Comparison of ENCODE assay signal across 20 cellular contexts in genomic region chr21:43303240-43304178, GRCh38.
DNase-seq lines count a peak whose midpoint lies in the region; ATAC-seq, FAIRE-seq and TF ChIP-seq lines count a peak whose summit lies in the region.
"Had no signal": no experiment of that assay in that cellular context is flagged by ENCODE, and none has a peak within 500 bp of the region (broad histone marks: within the 10 kb centered on the region; RNA-seq: fewer than 3 reads in every experiment).

No MANE protein-coding gene starts in this region.

- H3K27ac ChIP-seq in HepG2 (ENCODE audit: extremely low read length, insufficient read depth, low read length) (no peak overlapping the region), right lobe of liver (no peak overlapping the region), GM12878 (ENCODE audit: control insufficient read depth, insufficient read depth) (no peak overlapping the region)
- H3K27ac ChIP-seq: ovary, SJSA1 had no signal

- H3K4me1 ChIP-seq in HepG2 (ENCODE audit: insufficient read depth, low read length) (peaks cover 88% of the 10 kb centered on the region), right lobe of liver (no peaks in the 10 kb centered on the region), GM12878 (ENCODE audit: control insufficient read depth, insufficient read depth, low read length) (peaks cover 13% of the 10 kb centered on the region)

- H3K9ac ChIP-seq in HepG2 (ENCODE audit: insufficient read depth, low read depth, low read length) (no peak overlapping the region), GM12878 (ENCODE audit: control insufficient read depth, insufficient read depth, low read length) (no peak overlapping the region)

- no peaks in the 10 kb centered on the region for H3K36me3 Mint-ChIP-seq in neural crest cell (ENCODE audit: low read depth)
- H3K36me3 Mint-ChIP-seq: CD8-positive, alpha-beta memory T cell had no signal

- H3K36me3 ChIP-seq in HepG2 (replicated peaks in 1 of 2; ENCODE audit: control insufficient read depth in 1 of 2, insufficient read depth in 2 of 2, low read length in 2 of 2) (no peaks in the 10 kb centered on the region), right lobe of liver (no peaks in the 10 kb centered on the region), GM12878 (ENCODE audit: control insufficient read depth in 2 of 2, insufficient read depth in 2 of 2, low read length in 1 of 2) (no peaks in the 10 kb centered on the region)
- H3K36me3 ChIP-seq: ovary, SJSA1 had no signal

- peaks cover 10% of the 10 kb centered on the region for H3K4me1 Mint-ChIP-seq in neural crest cell
- H3K4me1 Mint-ChIP-seq: CD8-positive, alpha-beta memory T cell had no signal

- WGBS in HepG2 (ENCODE audit: low lambda C conversion rate), result 52% methylated on average over 19 of the region's 30 CpGs
- 75% methylated on average over 21 of the region's 30 CpGs for WGBS in right lobe of liver (ENCODE audit: insufficient coverage, low coverage, low lambda C conversion rate, missing lambda C conversion rate)
- 52% methylated on average over 28 of the region's 30 CpGs for WGBS in GM12878 (ENCODE audit: insufficient coverage, insufficient replicate concordance, low lambda C conversion rate, missing lambda C conversion rate)

- RAD21 ChIA-PET in GM12878 (lab: Charles Lee; ENCODE audit: unreplicated experiment), result no interaction called here

- no peak overlapping the region for H3K4me3 ChIP-seq in HepG2 (replicated peaks in 1 of 3; ENCODE audit: insufficient read depth in 1 of 3, low read depth in 2 of 3, low read length in 3 of 3)
- no peak overlapping the region for H3K4me3 ChIP-seq in right lobe of liver
- H3K4me3 ChIP-seq in GM12878, result no peak overlapping the region
- H3K4me3 ChIP-seq: ovary, SJSA1 had no signal

- H3K9me3 ChIP-seq in HepG2 (ENCODE audit: low read length) (no peaks in the 10 kb centered on the region), right lobe of liver (no peaks in the 10 kb centered on the region), GM12878 (replicated peaks; ENCODE audit: control insufficient read depth, insufficient read depth, low read length) (no peaks in the 10 kb centered on the region)
- H3K9me3 ChIP-seq: ovary, SJSA1 had no signal

- FAIRE-seq in HepG2 (lab: Jason Lieb, UNC) (no peak), GM12878 (lab: Jason Lieb, UNC) (no peak)
- FAIRE-seq: astrocyte, HTR-8/SVneo had no signal

- no peaks in the 10 kb centered on the region for H3K27me3 Mint-ChIP-seq in neural crest cell (ENCODE audit: low read depth)

- intact Hi-C loops in HepG2 (cut with micrococcal nuclease; ENCODE audit: unreplicated experiment) (no loop called here), right lobe of liver (cut with DNase I) (no loop called here), GM12878 (cut with micrococcal nuclease; ENCODE audit: unreplicated experiment) (no loop called here)

- in situ Hi-C loops in HepG2 (cut with HindIII; ENCODE audit: extremely low pct_ligation_motif_present, low pct_unique_long_range_greater_than_20kb) (no loop called here), GM12878 (cut with MboI) (no loop called here), ACHN (cut with HindIII; ENCODE audit: low pct_ligation_motif_present, low pct_unique_long_range_greater_than_20kb, low sequenced_read_pairs) (no loop called here)

- H3K4me2 ChIP-seq in HepG2 (ENCODE audit: low read depth, low read length), result no peak overlapping the region
- no peak overlapping the region for H3K4me2 ChIP-seq in GM12878 (ENCODE audit: control insufficient read depth, insufficient read depth)

- H3K79me2 ChIP-seq in HepG2 (ENCODE audit: insufficient read depth, low read length) (no peaks in the 10 kb centered on the region), GM12878 (ENCODE audit: control insufficient read depth, insufficient read depth, low read length) (no peaks in the 10 kb centered on the region)

- BruUV-seq in HepG2 (replicated peaks; lab: Mats Ljungman, UMichigan), result no TSS peak
- BruUV-seq in GM12878 (replicated peaks; lab: Mats Ljungman, UMichigan), result no TSS peak

- DNase-seq in HepG2 (ENCODE audit: low spot score), result no peak
- DNase-seq in right lobe of liver, result no peak
- no peak for DNase-seq in GM12878 (ENCODE audit: low read depth, low spot score)
- DNase-seq in neural crest cell (ENCODE audit: low read depth, low spot score), result no peak
- no peak for DNase-seq in ACHN
- DNase-seq: activated CD4-positive, alpha-beta T cell treated with anti-CD3 and anti-CD28 coated beads for 48 hours; activated CD8-positive, alpha-beta memory T cell treated with anti-CD3 and anti-CD28 coated beads, Interleukin-2, amount 50 U/mL, for 4 hours; activated gamma-delta T cell treated with Interleukin-2 at 50 U/mL for 16 hours; left colon; NCI-H345; T-helper 9 cell; trophoblast cell had no signal

- TF ChIP-seq CTCF in HepG2 (CRISPR knock-in tag; IDR thresholded peaks at IDR 0.05), result no peak
- TF ChIP-seq CTCF in right lobe of liver (IDR thresholded peaks at IDR 0.05), result no peak
- no peak for TF ChIP-seq CTCF in GM12878 (IDR thresholded peaks at IDR 0.05 in 2 of 3, conservative IDR thresholded peaks at IDR 0.05 in 1 of 3; ENCODE audit: control insufficient read depth in 2 of 3, extremely low read depth in 1 of 3, insufficient read depth in 1 of 3, low read depth in 3 of 3, low read length in 3 of 3)
- no peak for TF ChIP-seq CTCF in neural crest cell (conservative IDR thresholded peaks at IDR 0.05)

- ATAC-seq in HepG2, result no peak
- ATAC-seq in right lobe of liver, result no peak
- ATAC-seq in GM12878, result no peak
- no peak for ATAC-seq in GM21529 (IDR thresholded peaks at IDR 0.05; ENCODE audit: unreplicated experiment)
- no peak for ATAC-seq in HG02763 (IDR thresholded peaks at IDR 0.05; ENCODE audit: unreplicated experiment)
- ATAC-seq in HG02852 (IDR thresholded peaks at IDR 0.05; ENCODE audit: unreplicated experiment), result no peak
- ATAC-seq: left colon had no signal

- H3K9me3 Mint-ChIP-seq in neural crest cell, result no peaks in the 10 kb centered on the region
- H3K9me3 Mint-ChIP-seq: CD8-positive, alpha-beta memory T cell had no signal

- H3K27ac Mint-ChIP-seq in neural crest cell (ENCODE audit: unreplicated experiment), result peak overlapping the region; percentile 35

- POLR2A ChIA-PET in HepG2 (lab: Yijun Ruan, JAX), result no interaction called here
- POLR2A ChIA-PET in GM12878 (lab: Charles Lee), result no interaction called here

- H4K20me1 ChIP-seq in HepG2 (ENCODE audit: insufficient read depth, low read length) (no peaks in the 10 kb centered on the region), GM12878 (ENCODE audit: control insufficient read depth, insufficient read depth) (no peaks in the 10 kb centered on the region)

- TF ChIP-seq POLR2A in HepG2 (IDR thresholded peaks at IDR 0.05; ENCODE audit: insufficient read depth in 1 of 2, low read depth in 2 of 2, low read length in 2 of 2) (no peak), right lobe of liver (IDR thresholded peaks at IDR 0.05) (no peak), GM12878 (IDR thresholded peaks at IDR 0.05; ENCODE audit: low read depth, low read length) (no peak)

- H3K4me3 Mint-ChIP-seq in neural crest cell, result no peak overlapping the region
- H3K4me3 Mint-ChIP-seq: CD8-positive, alpha-beta memory T cell had no signal

- TF ChIP-seq RAD21 in HepG2 (CRISPR knock-in tag; IDR thresholded peaks at IDR 0.05), result no peak
- no peak for TF ChIP-seq RAD21 in GM12878 (IDR thresholded peaks at IDR 0.05; ENCODE audit: insufficient read depth, low read depth, low read length)

- CTCF ChIA-PET in HepG2 (lab: Yijun Ruan, JAX; ENCODE audit: low intra/inter-chr PET ratio, low total read pairs), result no interaction called here
- CTCF ChIA-PET in GM12878 (lab: Yijun Ruan, JAX), result interaction anchor here (1.1 kb wide), 1 partner anchor 30 kb away, joined by 3 read pairs; no protein-coding TSS in a partner anchor

- H3K27me3 ChIP-seq in HepG2 (ENCODE audit: control insufficient read depth in 1 of 2, insufficient read depth in 2 of 2, low read length in 2 of 2), result peaks cover 2 to 26% of the 10 kb centered on the region in 2 experiments; a peak in 4 of 5 replicates
- H3K27me3 ChIP-seq in right lobe of liver, result no peaks in the 10 kb centered on the region
- no peaks in the 10 kb centered on the region for H3K27me3 ChIP-seq in GM12878 (replicated peaks in 1 of 2; ENCODE audit: control insufficient read depth in 2 of 2, insufficient read depth in 2 of 2, low read length in 1 of 2)
- H3K27me3 ChIP-seq: ovary, SJSA1 had no signal

- SMC1A ChIA-PET in GM12878 (lab: Charles Lee; ENCODE audit: uncharacterized antibody, unreplicated experiment), result interaction anchor here (0.8 to 1.4 kb wide), 3 partner anchors 9 to 33 kb away, joined by 3 to 4 read pairs (median 3); no protein-coding TSS in a partner anchor

- H2AFZ ChIP-seq in HepG2 (ENCODE audit: low read length) (no peak overlapping the region), GM12878 (ENCODE audit: control insufficient read depth, low read depth, low read length) (no peak overlapping the region)

- TF ChIP-seq EP300 in HepG2 (IDR thresholded peaks at IDR 0.05; ENCODE audit: low read depth in 2 of 2, low read length in 2 of 2), result no peak
- no peak for TF ChIP-seq EP300 in HepG2 (CRISPR knock-in tag; IDR thresholded peaks at IDR 0.05; ENCODE audit: borderline replicate concordance)
- TF ChIP-seq EP300 in GM12878 (IDR thresholded peaks at IDR 0.05; ENCODE audit: borderline replicate concordance in 1 of 2, control insufficient read depth in 1 of 2, low read depth in 2 of 2, low read length in 2 of 2), result no peak

TF ChIP-seq in HepG2, 621 proteins besides CTCF, POLR2A, EP300 and RAD21 (continues in another document):
- peak; percentile 90 for TF ChIP-seq HINFP (CRISPR knock-in tag; IDR thresholded peaks at IDR 0.05; ENCODE audit: low read depth)

TF ChIP-seq in GM12878, 131 proteins besides CTCF, POLR2A, EP300 and RAD21:
- TF ChIP-seq ZNF622 (IDR thresholded peaks at IDR 0.05) (no peak), TCF12 (IDR thresholded peaks at IDR 0.05; ENCODE audit: low read depth, low read length) (0 out of 2 replicates have a peak, but pooled peaks have one; percentile 10), POLR2AphosphoS2 (IDR thresholded peaks at IDR 0.05; ENCODE audit: low read depth, low read length) (no peak)

Comparison
In these comparisons a context has a peak if more than half of its experiments do, and no peak if none do; other contexts are left out.
1. Of the 75 proteins assayed by ChIP-seq in both HepG2 and GM12878: peak only in HepG2: ZBTB33 and ZNF687; only in GM12878: TCF12; in both: none; in neither: 72.